In genomic region chr2:113754160-113754559, GRCh38 we compare ENCODE assay signal across 17 cellular contexts. TPM values are rescaled to one million over a fixed set of nuclear protein-coding genes. Genes with fewer than 3 reads are reported as not detected.
DNase-seq lines count a peak whose midpoint lies in the region; ATAC-seq and TF ChIP-seq lines count a peak whose summit lies in the region.
"Had no signal": no experiment of that assay in that cellular context is flagged by ENCODE, and none has a peak within 500 bp of the region (broad histone marks: within the 10 kb centered on the region; RNA-seq: fewer than 3 reads in every experiment).

No MANE protein-coding gene starts in this region.

- H3K4me3 ChIP-seq in BLaER1 treated with 17β-estradiol and CSF1 and Interleukin-3, amounts not matched to agents 10 nM and 100 nM, result peak overlapping the region in 2 of 10 experiments; percentile 87 to 97; a peak in 3 of 20 replicates
- H3K4me3 ChIP-seq in GM23248 (peak overlapping the region; percentile 82), ascending aorta (peak overlapping the region; percentile 86 to 96), mesenchymal stem cell (ENCODE audit: insufficient read depth in 1 of 2, low read depth in 1 of 2, low read length in 2 of 2) (peak overlapping the region in 1 of 2 experiments; percentile 83)

- H3K9ac ChIP-seq in BLaER1 treated with 17β-estradiol and CSF1 and Interleukin-3, amounts not matched to agents 10 nM and 100 nM, result 0 out of 22 replicates have a peak overlapping the region, but pooled peaks of 1 of the 11 experiments have one; percentile 95
- peak overlapping the region; percentile 89; the same call in 1 of the 2 replicates for H3K9ac ChIP-seq in GM23248
- H3K9ac ChIP-seq in mesenchymal stem cell (ENCODE audit: low read length), result peak overlapping the region; percentile 92

- H2BK15ac ChIP-seq in mesenchymal stem cell (ENCODE audit: low read depth, poor library complexity, severe bottlenecking), result no peak overlapping the region

- no peak overlapping the region for H2BK12ac ChIP-seq in mesenchymal stem cell (ENCODE audit: low read length in 2 of 2)

- H3K23ac ChIP-seq in mesenchymal stem cell (ENCODE audit: low read length in 2 of 2), result no peak overlapping the region

- H4K8ac ChIP-seq in mesenchymal stem cell (ENCODE audit: low read length), result no peak overlapping the region

- TF ChIP-seq CTCF in ascending aorta (IDR thresholded peaks at IDR 0.05) (no peak), foreskin keratinocyte (conservative IDR thresholded peaks at IDR 0.05) (no peak)

- no peak overlapping the region for H3K27ac ChIP-seq in BLaER1 treated with 17β-estradiol and CSF1 and Interleukin-3, amounts not matched to agents 10 nM and 100 nM
- no peak overlapping the region for H3K27ac ChIP-seq in GM23248
- no peak overlapping the region for H3K27ac ChIP-seq in ascending aorta
- H3K27ac ChIP-seq in mesenchymal stem cell (ENCODE audit: low read length, poor library complexity, severe bottlenecking), result no peak overlapping the region
- no peak overlapping the region for H3K27ac ChIP-seq in foreskin keratinocyte
- H3K27ac ChIP-seq: Peyer's patch had no signal

- no peak overlapping the region for H2AFZ ChIP-seq in GM23248
- no peak overlapping the region for H2AFZ ChIP-seq in mesenchymal stem cell (ENCODE audit: low read depth, low read length)

- 82 to 100% methylated on average over 2 to 8 of the region's 8 CpGs for WGBS in GM23248 (ENCODE audit: low coverage in 1 of 2, low lambda C conversion rate in 2 of 2, missing lambda C conversion rate in 2 of 2), 2 experiments
- WGBS in mesenchymal stem cell, result 100% methylated on average over 1 of the region's 8 CpGs

- ATAC-seq in foreskin keratinocyte (no peak), GM18502 (IDR thresholded peaks at IDR 0.05; ENCODE audit: poor library complexity, unreplicated experiment) (no peak)
- ATAC-seq: CD8-positive, alpha-beta T cell; HCT116; K562; stimulated activated effector memory CD8-positive, alpha-beta T cell treated with anti-CD3 and anti-CD28 coated beads, Interleukin-12 subunit alpha, Interleukin-12 subunit beta, amount 100 ng/mL, for 72 hours had no signal

- H2AK5ac ChIP-seq in mesenchymal stem cell (ENCODE audit: low read length, severe bottlenecking), result no peak overlapping the region

- peaks cover under 1% of the 10 kb centered on the region for H3K79me1 ChIP-seq in mesenchymal stem cell (replicated peaks; ENCODE audit: low read length, poor library complexity, severe bottlenecking)

- H3K36me3 ChIP-seq in BLaER1 treated with 17β-estradiol and CSF1 and Interleukin-3, amounts not matched to agents 10 nM and 100 nM, result peaks cover 32 to 51% (median 43%) of the 10 kb centered on the region in 11 experiments
- peaks cover 27% of the 10 kb centered on the region for H3K36me3 ChIP-seq in GM23248 (ENCODE audit: low read depth)
- H3K36me3 ChIP-seq in ascending aorta, result peaks cover 7 to 17% of the 10 kb centered on the region in 2 donors
- peaks cover 10 to 48% of the 10 kb centered on the region in 2 experiments for H3K36me3 ChIP-seq in mesenchymal stem cell (ENCODE audit: control insufficient read depth in 1 of 2, insufficient read depth in 2 of 2, low read depth in 1 of 2, low read length in 2 of 2)

- peaks cover 22 to 38% (median 36%) of the 10 kb centered on the region in 10 experiments for H3K4me1 ChIP-seq in BLaER1 treated with 17β-estradiol and CSF1 and Interleukin-3, amounts not matched to agents 10 nM and 100 nM
- H3K4me1 ChIP-seq in GM23248 (ENCODE audit: insufficient read depth) (peaks cover 18% of the 10 kb centered on the region), ascending aorta (peaks cover 4 to 12% of the 10 kb centered on the region in 2 donors), mesenchymal stem cell (ENCODE audit: control insufficient read depth, insufficient read depth, low read depth, low read length) (peaks cover 5% of the 10 kb centered on the region), foreskin keratinocyte (peaks cover 4% of the 10 kb centered on the region)

- no peak overlapping the region for H2BK5ac ChIP-seq in mesenchymal stem cell (ENCODE audit: low read depth, low read length, poor library complexity, severe bottlenecking)

- H3F3A ChIP-seq in GM23248 (ENCODE audit: insufficient read depth), result peaks cover 25% of the 10 kb centered on the region

- H4K20me1 ChIP-seq in BLaER1 treated with 17β-estradiol and CSF1 and Interleukin-3, amounts not matched to agents 10 nM and 100 nM, result peaks cover 0 to 52% (median 16%) of the 10 kb centered on the region in 11 experiments; a peak in 12 of 22 replicates
- no peaks in the 10 kb centered on the region for H4K20me1 ChIP-seq in GM23248 (ENCODE audit: insufficient read depth)

- H3K4me2 ChIP-seq in BLaER1 treated with 17β-estradiol and CSF1 and Interleukin-3, amounts not matched to agents 10 nM and 100 nM, result peak overlapping the region in 10 of 11 experiments; percentile 76 to 95 (median 86); a peak in 19 of 22 replicates
- peak overlapping the region; percentile 85 for H3K4me2 ChIP-seq in GM23248 (ENCODE audit: unreplicated experiment)
- H3K4me2 ChIP-seq in mesenchymal stem cell (ENCODE audit: low read length, poor library complexity, severe bottlenecking), result peak overlapping the region; percentile 43

- intact Hi-C loops in ascending aorta (cut with DNase I), result loop anchor here (10.0 kb wide), 1 partner anchor 171 kb away; no protein-coding TSS in a partner anchor

- DNase-seq in GM23248 (no peak), ascending aorta (ENCODE audit: low spot score in 2 of 2) (no peak), mesenchymal stem cell (no peak), foreskin keratinocyte (no peak), NCI-H1436 treated with DMSO at 0.1 percent for 48 hours (lab: John Stamatoyannopoulos, UW) (no peak), kidney glomerular epithelial cell (lab: John Stamatoyannopoulos, UW) (no peak)
- DNase-seq: activated gamma-delta T cell; CD8-positive, alpha-beta T cell; effector CD4-positive, alpha-beta T cell; mesendoderm; NCI-H1417 treated with DMSO at 0.1 percent for 48 hours; Peyer's patch had no signal

- no peaks in the 10 kb centered on the region for H3K27me3 ChIP-seq in BLaER1 treated with 17β-estradiol and CSF1 and Interleukin-3, amounts not matched to agents 10 nM and 100 nM
- H3K27me3 ChIP-seq in GM23248 (replicated peaks; ENCODE audit: insufficient read depth) (no peaks in the 10 kb centered on the region), ascending aorta (no peaks in the 10 kb centered on the region), mesenchymal stem cell (ENCODE audit: control insufficient read depth in 1 of 2, insufficient read depth in 1 of 2, low read length in 2 of 2) (no peaks in the 10 kb centered on the region), foreskin keratinocyte (no peaks in the 10 kb centered on the region)
- H3K27me3 ChIP-seq: Peyer's patch had no signal

- no peak overlapping the region for H4K91ac ChIP-seq in mesenchymal stem cell (ENCODE audit: low read length)

- no peak overlapping the region for H2BK120ac ChIP-seq in mesenchymal stem cell (ENCODE audit: low read depth, low read length)

- no peaks in the 10 kb centered on the region for H3K9me2 ChIP-seq in GM23248 (ENCODE audit: insufficient read depth)

- H3K18ac ChIP-seq in mesenchymal stem cell (ENCODE audit: low read depth in 1 of 2, low read length in 2 of 2), result no peak overlapping the region

- in situ Hi-C loops in GM23248 (cut with MboI), result loop anchor here (10.0 kb wide), 1 partner anchor 141 kb away; the partner anchor contains the start of gene ACTR3

- H3K14ac ChIP-seq in mesenchymal stem cell (ENCODE audit: low read length in 2 of 2), result no peak overlapping the region

- H3K79me2 ChIP-seq in GM23248 (ENCODE audit: insufficient read depth), result peaks cover 69% of the 10 kb centered on the region

- no peaks in the 10 kb centered on the region for H3K9me3 ChIP-seq in BLaER1 treated with 17β-estradiol and CSF1 and Interleukin-3, amounts not matched to agents 10 nM and 100 nM (replicated peaks in 1 of 11)
- H3K9me3 ChIP-seq in GM23248 (ENCODE audit: low read depth), result no peaks in the 10 kb centered on the region
- H3K9me3 ChIP-seq in ascending aorta, result no peaks in the 10 kb centered on the region
- no peaks in the 10 kb centered on the region for H3K9me3 ChIP-seq in mesenchymal stem cell (ENCODE audit: control insufficient read depth, low read length)
- H3K9me3 ChIP-seq: Peyer's patch had no signal

- no peak overlapping the region for H3K4ac ChIP-seq in mesenchymal stem cell (ENCODE audit: low read depth in 1 of 2, low read length in 2 of 2)

RNA-seq across cellular contexts. Expression of gene SLC35F5, which starts 2.3 kb away (rescaled TPM):
- total RNA-seq in GM23248 (2014; rRNA removed; shearing (Covaris generic)), result 129 and 146 TPM in 2 replicates
- polyA plus RNA-seq in GM23248 (2016; fragmentation: Nextera tagmentation; extraction: Ambion mirVana), result 97.0 and 101 TPM in 2 replicates
- 55.7 TPM for total RNA-seq in ascending aorta
- 46.0 TPM for polyA plus RNA-seq in mesenchymal stem cell (2013, experiment 1 of 2)
- 48.9 TPM for polyA plus RNA-seq in mesenchymal stem cell (2013, experiment 2 of 2)
- total RNA-seq in foreskin keratinocyte, result 41.5 and 50.5 TPM in 2 replicates
- 17.6 and 19.1 TPM in 2 replicates for polyA plus RNA-seq in foreskin keratinocyte
